ENCODE assay signal across 13 cellular contexts in the genomic region with DNA sequence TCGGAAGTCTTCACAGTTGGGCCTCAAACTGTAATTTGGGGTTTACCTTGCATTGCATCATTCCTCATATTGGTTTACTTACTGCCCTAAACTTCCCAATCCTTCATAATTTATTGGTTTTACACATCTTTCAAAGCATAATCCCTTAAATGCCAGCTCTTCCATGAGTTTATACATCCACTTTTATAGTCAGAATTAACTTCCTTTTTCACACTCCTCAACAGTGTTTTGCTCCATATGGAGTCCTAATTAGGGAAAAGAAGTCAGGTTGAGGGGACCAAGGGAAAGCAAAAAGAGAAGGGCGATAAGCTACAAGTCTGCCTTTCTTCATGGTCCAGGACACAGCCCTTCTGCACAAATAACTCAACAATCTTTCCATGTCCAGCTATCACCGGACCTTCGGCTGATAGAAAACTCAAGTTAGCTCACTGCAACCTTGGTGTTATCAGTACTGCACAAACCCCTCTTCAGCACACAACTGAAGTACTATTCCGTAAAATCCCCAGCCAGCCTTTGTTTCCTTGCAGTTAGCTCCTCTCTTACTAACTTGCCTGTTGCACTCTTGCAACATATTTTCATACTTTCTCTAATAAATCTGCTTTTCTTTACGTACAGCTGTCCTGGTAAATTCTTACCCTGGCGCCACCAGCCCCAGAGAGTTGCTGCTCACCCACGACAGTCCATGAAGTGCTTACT. TPM values are rescaled to one million over a fixed set of nuclear protein-coding genes. Genes with fewer than 3 reads are reported as not detected.
DNase-seq lines count a peak whose midpoint lies in the region; ATAC-seq, FAIRE-seq and TF ChIP-seq lines count a peak whose summit lies in the region.
"Had no signal": no experiment of that assay in that cellular context is flagged by ENCODE, and none has a peak within 500 bp of the region (broad histone marks: within the 10 kb centered on the region; RNA-seq: fewer than 3 reads in every experiment).

No MANE protein-coding gene starts in this region.

- in situ Hi-C loops in KBM-7 (cut with MboI; ENCODE audit: low pct_unique_long_range_greater_than_20kb, low sequenced_read_pairs) = no loop called here

- H3K9ac ChIP-seq in OCI-LY1 (ENCODE audit: low read length) = no peak overlapping the region
- H3K9ac ChIP-seq in astrocyte (ENCODE audit: low read length) = no peak overlapping the region
- H3K9ac ChIP-seq in skeletal muscle satellite cell (ENCODE audit: low read depth, low read length) = no peak overlapping the region

- H3K27me3 ChIP-seq in OCI-LY1 (ENCODE audit: insufficient read depth, low read length) (no peaks in the 10 kb centered on the region), astrocyte (ENCODE audit: insufficient read depth, low read length) (no peaks in the 10 kb centered on the region), skeletal muscle satellite cell (ENCODE audit: control insufficient read depth, insufficient read depth, low read length) (no peaks in the 10 kb centered on the region), stomach (no peaks in the 10 kb centered on the region)
- H3K27me3 ChIP-seq: MG63 had no signal

- peak overlapping the region; percentile 21 for H3K4me2 ChIP-seq in OCI-LY1 (ENCODE audit: low read length)
- H3K4me2 ChIP-seq in astrocyte (ENCODE audit: low read length) = peak overlapping the region; percentile 13
- peak overlapping the region; percentile 36 for H3K4me2 ChIP-seq in skeletal muscle satellite cell (ENCODE audit: low read length)

- TF ChIP-seq CTCF in OCI-LY1 (IDR thresholded peaks at IDR 0.05; ENCODE audit: low read length) = no peak
- no peak for TF ChIP-seq CTCF in astrocyte (IDR thresholded peaks at IDR 0.05; ENCODE audit: insufficient read depth, low read depth, low read length)
- no peak for TF ChIP-seq CTCF in stomach (IDR thresholded peaks at IDR 0.05)

- intact Hi-C loops in stomach (cut with DNase I; ENCODE audit: low total_unique reads) = no loop called here

- no peaks in the 10 kb centered on the region for H4K20me1 ChIP-seq in OCI-LY1 (ENCODE audit: insufficient read depth, low read length)
- no peaks in the 10 kb centered on the region for H4K20me1 ChIP-seq in astrocyte (ENCODE audit: insufficient read depth, low read length)

- no peak for FAIRE-seq in astrocyte (lab: Jason Lieb, UNC)
- FAIRE-seq: bronchial epithelial cell had no signal

- no peak overlapping the region for H2AFZ ChIP-seq in OCI-LY1 (ENCODE audit: low read length)
- H2AFZ ChIP-seq in astrocyte (ENCODE audit: low read depth, low read length) = no peak overlapping the region

- H3F3A ChIP-seq in OCI-LY1 (ENCODE audit: insufficient read depth, low read length) = no peaks in the 10 kb centered on the region

- H3K79me2 ChIP-seq in OCI-LY1 (ENCODE audit: insufficient read depth, low read length) = peaks cover 57% of the 10 kb centered on the region
- H3K79me2 ChIP-seq in astrocyte (ENCODE audit: insufficient read depth, low read length) = peaks cover 53% of the 10 kb centered on the region

- H3K27me3 Mint-ChIP-seq in activated T-cell treated with anti-CD3 and anti-CD28 coated beads, Interleukin-2, amount 50 U/mL, for 72 hours (ENCODE audit: low read depth) = peaks cover 8% of the 10 kb centered on the region
- H3K27me3 Mint-ChIP-seq in astrocyte (ENCODE audit: low read depth, unreplicated experiment) = no peaks in the 10 kb centered on the region

- peak overlapping the region; percentile 75 to 77 for H3K4me3 Mint-ChIP-seq in activated T-cell treated with anti-CD3 and anti-CD28 coated beads, Interleukin-2, amount 50 U/mL, for 72 hours
- peak overlapping the region; percentile 66 for H3K4me3 Mint-ChIP-seq in astrocyte (ENCODE audit: unreplicated experiment)

- H3K36me3 ChIP-seq in OCI-LY1 (ENCODE audit: insufficient read depth, low read length) (peaks cover 51% of the 10 kb centered on the region), astrocyte (ENCODE audit: insufficient read depth, low read length) (peaks cover 15% of the 10 kb centered on the region), skeletal muscle satellite cell (ENCODE audit: insufficient read depth, low read length) (peaks cover 18% of the 10 kb centered on the region), stomach (peaks cover 6 to 21% (median 20%) of the 10 kb centered on the region in 4 donors)

- H3K4me3 ChIP-seq in OCI-LY1 (ENCODE audit: low read depth, low read length, poor library complexity, severe bottlenecking) (peak overlapping the region; percentile 25), astrocyte (ENCODE audit: insufficient read depth, low read depth, low read length) (no peak overlapping the region), skeletal muscle satellite cell (ENCODE audit: low read length) (no peak overlapping the region), stomach (peak overlapping the region in 1 of 4 donors; percentile 4)

- H3K9me2 ChIP-seq in OCI-LY1 (ENCODE audit: low read depth, low read length) = no peaks in the 10 kb centered on the region

- TF ChIP-seq EP300 in stomach (IDR thresholded peaks at IDR 0.05) = no peak

- 56 to 78% (median 72%) methylated on average over 8 of the region's 8 CpGs for WGBS in stomach, 5 donors

- peak overlapping the region; percentile 95 for H3K27ac Mint-ChIP-seq in activated T-cell treated with anti-CD3 and anti-CD28 coated beads, Interleukin-2, amount 50 U/mL, for 72 hours
- H3K27ac Mint-ChIP-seq in astrocyte (ENCODE audit: unreplicated experiment) = peak overlapping the region; percentile 77

- H3K9me3 ChIP-seq in OCI-LY1 (ENCODE audit: low read length) = no peaks in the 10 kb centered on the region
- no peaks in the 10 kb centered on the region for H3K9me3 ChIP-seq in astrocyte (ENCODE audit: insufficient read depth, low read depth, low read length)
- no peaks in the 10 kb centered on the region for H3K9me3 ChIP-seq in skeletal muscle satellite cell (replicated peaks; ENCODE audit: low read length)
- H3K9me3 ChIP-seq in stomach = no peaks in the 10 kb centered on the region
- H3K9me3 ChIP-seq: MG63, spleen had no signal

- H3K9me3 Mint-ChIP-seq in activated T-cell treated with anti-CD3 and anti-CD28 coated beads, Interleukin-2, amount 50 U/mL, for 72 hours = no peaks in the 10 kb centered on the region
- no peaks in the 10 kb centered on the region for H3K9me3 Mint-ChIP-seq in astrocyte (ENCODE audit: unreplicated experiment)

- H3K27ac ChIP-seq in OCI-LY1 (ENCODE audit: low read depth, low read length, poor library complexity, severe bottlenecking) (no peak overlapping the region), astrocyte (ENCODE audit: low read depth, low read length) (no peak overlapping the region), stomach (no peak overlapping the region)
- H3K27ac ChIP-seq: spleen had no signal

- H3K4me1 ChIP-seq in OCI-LY1 (ENCODE audit: insufficient read depth, low read length, severe bottlenecking) (peaks cover 18% of the 10 kb centered on the region), astrocyte (ENCODE audit: insufficient read depth, low read length) (peaks cover 3% of the 10 kb centered on the region), skeletal muscle satellite cell (ENCODE audit: control insufficient read depth, insufficient read depth, low read length) (peaks cover 15% of the 10 kb centered on the region), stomach (peaks cover 5 to 30% (median 20%) of the 10 kb centered on the region in 4 donors)

- H3K36me3 Mint-ChIP-seq in activated T-cell treated with anti-CD3 and anti-CD28 coated beads, Interleukin-2, amount 50 U/mL, for 72 hours (ENCODE audit: insufficient read depth in 2 of 2) = peaks cover 18 to 21% of the 10 kb centered on the region in 2 donors
- peaks cover 7% of the 10 kb centered on the region for H3K36me3 Mint-ChIP-seq in astrocyte (ENCODE audit: low read depth, unreplicated experiment)

- peaks cover 41% of the 10 kb centered on the region for H3K4me1 Mint-ChIP-seq in activated T-cell treated with anti-CD3 and anti-CD28 coated beads, Interleukin-2, amount 50 U/mL, for 72 hours (ENCODE audit: low read depth)
- H3K4me1 Mint-ChIP-seq in astrocyte (ENCODE audit: low read depth, unreplicated experiment) = peaks cover 6% of the 10 kb centered on the region

- TF ChIP-seq POLR2A in stomach (IDR thresholded peaks at IDR 0.05) = no peak

- ATAC-seq in activated T-cell treated with anti-CD3 and anti-CD28 coated beads, Interleukin-2, amount 50 U/mL, for 72 hours (replicated peaks in 1 of 2) = no peak
- no peak for ATAC-seq in HG03135 (IDR thresholded peaks at IDR 0.05; ENCODE audit: unreplicated experiment)

- no peak for DNase-seq in activated T-cell treated with anti-CD3 and anti-CD28 coated beads, Interleukin-2, amount 50 U/mL, for 72 hours
- no peak for DNase-seq in activated T-cell treated with anti-CD3 and anti-CD28 coated beads for 4 hours
- DNase-seq in astrocyte (ENCODE audit: low read depth) = no peak
- no peak for DNase-seq in stomach
- DNase-seq in KBM-7 = no peak
- DNase-seq: GOT3; MG63; spleen; stimulated activated CD8-positive, alpha-beta memory T cell treated with anti-CD3 and anti-CD28 coated beads, Interleukin-4, amount 100 ng/mL, for 48 hours had no signal

RNA-seq across cellular contexts. Expression of a gene that starts 2.0 kb away (rescaled TPM):
- total RNA-seq in activated T-cell treated with anti-CD3 and anti-CD28 coated beads, Interleukin-2, amount 50 U/mL, for 72 hours = 10 to 100 TPM; 39.3 to 49.5 TPM
- total RNA-seq in astrocyte (35.5 and 44.5 TPM in 2 replicates), stomach (10 to 100 TPM in 4 of 5 donors, under 1 TPM in 1; 0.87 to 40.6 (median 19.6) TPM)
- 47.0 and 60.1 TPM in 2 replicates for total RNA-seq in skeletal muscle satellite cell (2012; rRNA removed)
- polyA plus RNA-seq in stomach = 10 to 100 TPM; 32.2 to 51.3 (median 38.6) TPM

RNA-seq across cellular contexts. Expression of a gene that starts 36.1 kb away (rescaled TPM):
- total RNA-seq in activated T-cell treated with anti-CD3 and anti-CD28 coated beads, Interleukin-2, amount 50 U/mL, for 72 hours = 10 to 100 TPM; 25.9 to 37.1 TPM
- total RNA-seq in astrocyte (8.2 and 8.4 TPM in 2 replicates), stomach (10 to 100 TPM in 2 of 5 donors, 1 to 10 TPM in 2, under 1 TPM in 1; 0.29 to 31.2 (median 5.8) TPM)
- total RNA-seq in skeletal muscle satellite cell (2012; rRNA removed) = 6.3 and 10.4 TPM in 2 replicates
- 10 to 100 TPM in 1 of 3 donors, 1 to 10 TPM in 2; 3.6 to 11.5 (median 8.5) TPM for polyA plus RNA-seq in stomach
